In genomic region chr4:179695175-179695574, GRCh38 we compare ENCODE assay signal across 16 cellular contexts.
A peak's percentile ranks its signal among the peaks of the same experiment; 100 is the strongest.
DNase-seq lines count a peak whose midpoint lies in the region; ATAC-seq and TF ChIP-seq lines count a peak whose summit lies in the region.
"Had no signal": no experiment of that assay in that cellular context is flagged by ENCODE, and none has a peak within 500 bp of the region (broad histone marks: within the 10 kb centered on the region; RNA-seq: fewer than 3 reads in every experiment).

No MANE protein-coding gene starts in this region.

- H4K8ac ChIP-seq in trophoblast cell (ENCODE audit: low read depth, low read length), result no peak overlapping the region

- no peaks in the 10 kb centered on the region for H3K36me3 Mint-ChIP-seq in HFFc6 (ENCODE audit: low read depth)
- H3K36me3 Mint-ChIP-seq: activated naive CD4-positive, alpha-beta T cell treated with anti-CD3 and anti-CD28 coated beads, Interleukin-2, amount 50 U/mL, for 24 hours; T-cell had no signal

- H3K79me1 ChIP-seq in trophoblast cell (ENCODE audit: low read length), result no peaks in the 10 kb centered on the region

- DNase-seq in HFFc6 (no peak), RWPE1 (ENCODE audit: low spot score) (peak; percentile 1), cardiac fibroblast (ENCODE audit: low read depth in 2 of 2) (peak; percentile 5 to 48), trophoblast cell (peak; percentile 1 to 3), left ventricle myocardium superior (no peak)
- DNase-seq in stimulated activated CD4-positive, alpha-beta T cell treated with anti-CD3 and anti-CD28 coated beads, Interleukin-1b, Interleukin-23, amount 100 ng/mL, for 48 hours, result no peak
- DNase-seq: activated CD4-positive, CD25-positive, alpha-beta regulatory T cell treated with anti-CD3 and anti-CD28 coated beads, Interleukin-2, amount 50 U/mL, for 72 hours; H9; heart right ventricle; T-cell had no signal

- H3K4me2 ChIP-seq in trophoblast cell (ENCODE audit: low read length), result no peak overlapping the region
- H3K4me2 ChIP-seq: KMS-11 had no signal

- no peaks in the 10 kb centered on the region for H3K36me3 ChIP-seq in trophoblast cell (ENCODE audit: control insufficient read depth in 1 of 2, insufficient read depth in 2 of 2, low read length in 2 of 2)
- H3K36me3 ChIP-seq: heart right ventricle had no signal

- no peaks in the 10 kb centered on the region for H3K9me3 ChIP-seq in trophoblast cell (ENCODE audit: insufficient read depth, low read depth, low read length)

- H2BK5ac ChIP-seq in trophoblast cell (ENCODE audit: low read depth, low read length, poor library complexity), result no peak overlapping the region

- intact Hi-C loops in left ventricle myocardium superior (cut with micrococcal nuclease), result no loop called here

- POLR2A ChIA-PET in RWPE1 (lab: Yijun Ruan, JAX; ENCODE audit: low non-redundant PET), result no interaction called here

- no peak overlapping the region for H2BK12ac ChIP-seq in trophoblast cell (ENCODE audit: low read length)

- H3K23ac ChIP-seq in trophoblast cell (ENCODE audit: low read length), result no peak overlapping the region

- H3K27me3 Mint-ChIP-seq in HFFc6 (ENCODE audit: insufficient read depth), result no peaks in the 10 kb centered on the region
- H3K27me3 Mint-ChIP-seq: activated naive CD4-positive, alpha-beta T cell treated with anti-CD3 and anti-CD28 coated beads, Interleukin-2, amount 50 U/mL, for 24 hours; central memory CD8-positive, alpha-beta T cell; T-cell had no signal

- H3K9me3 Mint-ChIP-seq in HFFc6, result peaks cover 29% of the 10 kb centered on the region
- H3K9me3 Mint-ChIP-seq: H9 had no signal

- no peak overlapping the region for H2BK120ac ChIP-seq in trophoblast cell (ENCODE audit: insufficient read depth, low read length, poor library complexity)

- no CpG with 5 or more reads among the region's 5 CpGs for WGBS in trophoblast cell (ENCODE audit: extremely low coverage, insufficient coverage, insufficient read length)

- H3K4ac ChIP-seq in trophoblast cell (ENCODE audit: low read depth, low read length), result no peak overlapping the region

- H3K27ac Mint-ChIP-seq in HFFc6, result no peak overlapping the region
- H3K27ac Mint-ChIP-seq: activated naive CD4-positive, alpha-beta T cell treated with anti-CD3 and anti-CD28 coated beads, Interleukin-2, amount 50 U/mL, for 24 hours; H9; T-cell had no signal

- H3K18ac ChIP-seq in trophoblast cell (ENCODE audit: low read length), result no peak overlapping the region

- H3K27ac ChIP-seq in RWPE1, result no peak overlapping the region
- H3K27ac ChIP-seq in trophoblast cell (ENCODE audit: low read depth, low read length), result no peak overlapping the region
- H3K27ac ChIP-seq: C4-2B, heart right ventricle, KMS-11, parathyroid adenoma had no signal

- H4K12ac ChIP-seq in trophoblast cell (ENCODE audit: low read depth, low read length), result no peak overlapping the region

- no peak for ATAC-seq in left ventricle myocardium superior
- ATAC-seq in GM19351 (IDR thresholded peaks at IDR 0.05; ENCODE audit: unreplicated experiment), result no peak
- ATAC-seq: heart right ventricle, T-cell had no signal

- peak overlapping the region; percentile 29; the same call in 1 of the 2 replicates for H3K4me3 Mint-ChIP-seq in HFFc6
- H3K4me3 Mint-ChIP-seq: activated naive CD4-positive, alpha-beta T cell treated with anti-CD3 and anti-CD28 coated beads, Interleukin-2, amount 50 U/mL, for 24 hours; central memory CD8-positive, alpha-beta T cell; H9; T-cell had no signal

- H3K27me3 ChIP-seq in trophoblast cell (ENCODE audit: insufficient read depth, low read length), result no peaks in the 10 kb centered on the region
- H3K27me3 ChIP-seq: heart right ventricle had no signal

- CTCF ChIA-PET in RWPE1 (lab: Yijun Ruan, JAX), result interaction anchor here (0.8 kb wide), 1 partner anchor 815 kb away, joined by 5 read pairs; no protein-coding TSS in a partner anchor

- H3K4me1 ChIP-seq in trophoblast cell (ENCODE audit: control insufficient read depth in 1 of 2, insufficient read depth in 2 of 2, low read length in 2 of 2), result no peaks in the 10 kb centered on the region
- H3K4me1 ChIP-seq: heart right ventricle, parathyroid adenoma had no signal

- H4K91ac ChIP-seq in trophoblast cell (ENCODE audit: low read depth, low read length), result no peak overlapping the region

- H2AK5ac ChIP-seq in trophoblast cell (ENCODE audit: low read length), result no peak overlapping the region

- H3K4me1 Mint-ChIP-seq in HFFc6 (ENCODE audit: low read depth), result no peaks in the 10 kb centered on the region
- H3K4me1 Mint-ChIP-seq: activated naive CD4-positive, alpha-beta T cell treated with anti-CD3 and anti-CD28 coated beads, Interleukin-2, amount 50 U/mL, for 24 hours; central memory CD8-positive, alpha-beta T cell; H9; T-cell had no signal

- no peak overlapping the region for H3K9ac ChIP-seq in trophoblast cell (ENCODE audit: low read length)
- H3K9ac ChIP-seq: KMS-11, parathyroid adenoma had no signal

- H3K79me2 ChIP-seq in trophoblast cell (ENCODE audit: control insufficient read depth, insufficient read depth, low read length, poor library complexity), result no peaks in the 10 kb centered on the region
- H3K79me2 ChIP-seq: parathyroid adenoma had no signal

- H2AFZ ChIP-seq in trophoblast cell (ENCODE audit: insufficient read depth, low read length, poor library complexity), result no peak overlapping the region
- H2AFZ ChIP-seq: parathyroid adenoma had no signal

- no peak for TF ChIP-seq CTCF in HFFc6 (IDR thresholded peaks at IDR 0.05)
- no peak for TF ChIP-seq CTCF in RWPE1 (conservative IDR thresholded peaks at IDR 0.05; ENCODE audit: low read depth)
- no peak for TF ChIP-seq CTCF in cardiac fibroblast (IDR thresholded peaks at IDR 0.05; ENCODE audit: low read depth, low read length)

- H3K4me3 ChIP-seq in cardiac fibroblast (replicated peaks in 1 of 2; ENCODE audit: low read depth in 2 of 2, low read length in 2 of 2) (no peak overlapping the region), trophoblast cell (ENCODE audit: low read depth, low read length) (no peak overlapping the region)
- H3K4me3 ChIP-seq: heart right ventricle had no signal

- H3K14ac ChIP-seq in trophoblast cell (ENCODE audit: low read length), result no peak overlapping the region

Comparison
In these comparisons a context has a peak if more than half of its experiments do, and no peak if none do; other contexts are left out.
1. DNase-seq: peak in RWPE1 (single experiment), cardiac fibroblast (2 of 2) and trophoblast cell (2 of 2); none in HFFc6 (single experiment), left ventricle myocardium superior (single experiment) and stimulated activated CD4-positive, alpha-beta T cell treated with anti-CD3 and anti-CD28 coated beads, Interleukin-1b, Interleukin-23, amount 100 ng/mL, for 48 hours (single experiment).